Comparison of ENCODE assay signal across 11 cellular contexts in the genomic region with DNA sequence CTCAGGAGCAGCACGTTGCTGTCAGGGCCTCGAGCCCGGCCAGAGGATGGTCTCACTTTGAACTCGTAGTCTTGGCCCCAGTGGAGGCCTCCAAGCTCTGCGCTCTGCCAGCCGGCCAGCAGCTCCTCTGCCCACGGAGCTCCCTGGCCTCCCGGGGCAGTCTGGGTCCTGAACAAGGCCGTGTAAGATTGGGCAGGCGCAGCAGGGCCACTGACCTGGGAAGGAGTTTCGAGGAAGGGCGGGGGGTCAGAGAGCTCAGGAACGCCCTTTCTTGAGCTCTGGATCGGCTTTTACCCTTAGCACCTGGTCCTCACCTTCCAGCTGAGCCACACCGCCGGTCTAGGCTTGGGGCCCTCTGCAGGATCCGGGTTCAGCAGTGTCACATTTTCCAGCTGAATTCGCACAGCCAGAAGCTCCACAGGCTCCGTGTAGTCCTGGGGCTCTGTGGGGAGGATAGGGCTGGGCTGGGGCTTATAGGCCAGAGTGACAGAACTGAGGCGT. TPM values are rescaled to one million over a fixed set of nuclear protein-coding genes. Genes with fewer than 3 reads are reported as not detected.
DNase-seq lines count a peak whose midpoint lies in the region; ATAC-seq, FAIRE-seq and TF ChIP-seq lines count a peak whose summit lies in the region.
"Had no signal": no experiment of that assay in that cellular context is flagged by ENCODE, and none has a peak within 500 bp of the region (broad histone marks: within the 10 kb centered on the region; RNA-seq: fewer than 3 reads in every experiment).

No MANE protein-coding gene starts in this region.

- H3K27me3 ChIP-seq in endodermal cell (ENCODE audit: control insufficient read depth, insufficient read depth, low read length, poor library complexity, severe bottlenecking) (peaks cover 36% of the 10 kb centered on the region), gastrocnemius medialis (no peaks in the 10 kb centered on the region), colonic mucosa (no peaks in the 10 kb centered on the region)

- no peak for TF ChIP-seq POLR2A in gastrocnemius medialis (IDR thresholded peaks at IDR 0.05)

- no peaks in the 10 kb centered on the region for H3K9me3 ChIP-seq in endodermal cell (ENCODE audit: control insufficient read depth, low read length)
- H3K9me3 ChIP-seq in gastrocnemius medialis, result no peaks in the 10 kb centered on the region
- H3K9me3 ChIP-seq in colonic mucosa, result no peaks in the 10 kb centered on the region
- H3K9me3 ChIP-seq: thoracic aorta had no signal

- no peak for ATAC-seq in gastrocnemius medialis
- ATAC-seq: natural killer cell treated with Interleukin-12 subunit alpha and Interleukin-12 subunit beta and Interleukin-15 and Interleukin-18, amount 100 ng/mL, for 72 hours had no signal

- H3K9me3 Mint-ChIP-seq in endodermal cell, result no peaks in the 10 kb centered on the region
- H3K9me3 Mint-ChIP-seq: CD14-positive monocyte; natural killer cell treated with Interleukin-12 subunit alpha and Interleukin-12 subunit beta and Interleukin-15 and Interleukin-18, amount 100 ng/mL, for 72 hours had no signal

- 90 to 93% methylated on average over 6 to 20 of the region's 20 CpGs for WGBS in endodermal cell (ENCODE audit: insufficient coverage in 1 of 2, insufficient read length in 1 of 2), 2 experiments

- H3K27ac Mint-ChIP-seq in endodermal cell, result no peak overlapping the region
- H3K27ac Mint-ChIP-seq: natural killer cell treated with Interleukin-12 subunit alpha and Interleukin-12 subunit beta and Interleukin-15 and Interleukin-18, amount 100 ng/mL, for 72 hours had no signal

- intact Hi-C loops in gastrocnemius medialis (cut with DNase I; ENCODE audit: low total_unique reads), result no loop called here
- intact Hi-C loops in colonic mucosa (cut with DNase I), result no loop called here

- H3K36me3 Mint-ChIP-seq in endodermal cell (ENCODE audit: low read depth), result no peaks in the 10 kb centered on the region
- H3K36me3 Mint-ChIP-seq: CD14-positive monocyte; natural killer cell treated with Interleukin-12 subunit alpha and Interleukin-12 subunit beta and Interleukin-15 and Interleukin-18, amount 100 ng/mL, for 72 hours had no signal

- H3K4me3 ChIP-seq in endodermal cell (ENCODE audit: low read length), result no peak overlapping the region
- H3K4me3 ChIP-seq in gastrocnemius medialis, result peak overlapping the region; percentile 38 to 56 (median 43)
- H3K4me3 ChIP-seq in colonic mucosa, result no peak overlapping the region

- no peak for TF ChIP-seq CTCF in endodermal cell (conservative IDR thresholded peaks at IDR 0.05)
- TF ChIP-seq CTCF in gastrocnemius medialis (IDR thresholded peaks at IDR 0.05 in 4 of 5, conservative IDR thresholded peaks at IDR 0.05 in 1 of 5), result no peak
- no peak for TF ChIP-seq CTCF in colonic mucosa (IDR thresholded peaks at IDR 0.05)

- no peaks in the 10 kb centered on the region for H3K36me3 ChIP-seq in endodermal cell (ENCODE audit: control insufficient read depth, insufficient read depth, low read length)
- no peaks in the 10 kb centered on the region for H3K36me3 ChIP-seq in gastrocnemius medialis
- no peaks in the 10 kb centered on the region for H3K36me3 ChIP-seq in colonic mucosa
- H3K36me3 ChIP-seq: thoracic aorta had no signal

- FAIRE-seq in HTR-8/SVneo (lab: Jason Lieb, UNC), result no peak

- H3K27me3 Mint-ChIP-seq in endodermal cell (ENCODE audit: insufficient read depth), result peaks cover 44% of the 10 kb centered on the region

- in situ Hi-C loops in gastrocnemius medialis (cut with MboI; ENCODE audit: low sequenced_read_pairs in 4 of 4), result no loop called here

- H3K27ac ChIP-seq in endodermal cell (ENCODE audit: low read depth, low read length) (no peak overlapping the region), gastrocnemius medialis (peak overlapping the region; percentile 55 to 80 (median 73)), colonic mucosa (no peak overlapping the region)
- H3K27ac ChIP-seq: HL-60, thoracic aorta had no signal

- peaks cover 9% of the 10 kb centered on the region for H3K4me1 ChIP-seq in endodermal cell (ENCODE audit: control insufficient read depth, insufficient read depth, low read length)
- H3K4me1 ChIP-seq in gastrocnemius medialis, result peaks cover 12 to 30% of the 10 kb centered on the region in 2 donors
- no peaks in the 10 kb centered on the region for H3K4me1 ChIP-seq in colonic mucosa

- H3K4me3 Mint-ChIP-seq in endodermal cell, result no peak overlapping the region
- H3K4me3 Mint-ChIP-seq: CD14-positive monocyte; natural killer cell treated with Interleukin-12 subunit alpha and Interleukin-12 subunit beta and Interleukin-15 and Interleukin-18, amount 100 ng/mL, for 72 hours had no signal

- H3K4me1 Mint-ChIP-seq in endodermal cell, result peaks cover 19% of the 10 kb centered on the region

- no peak overlapping the region for H3K9ac ChIP-seq in endodermal cell (ENCODE audit: extremely low read depth, low read length, poor library complexity, severe bottlenecking)
- H3K9ac ChIP-seq in colonic mucosa (ENCODE audit: low read depth in 2 of 2, low read length in 2 of 2), result no peak overlapping the region

- DNase-seq in endodermal cell, result peak; percentile 38
- no peak for DNase-seq in gastrocnemius medialis
- no peak for DNase-seq in colonic mucosa
- DNase-seq in HTR-8/SVneo (ENCODE audit: insufficient read length, low spot score), result no peak
- DNase-seq: activated CD4-positive, alpha-beta T cell treated with anti-CD3 and anti-CD28 coated beads, Interleukin-2, amount 50 U/mL, for 4 hours; MM.1S had no signal

RNA-seq across cellular contexts. Expression of gene ROBO4, which starts 2.1 kb away (rescaled TPM):
- total RNA-seq in endodermal cell (under 1 TPM in 1 of 2 donors, not detected in 1; 0.59 TPM), gastrocnemius medialis (10 to 100 TPM in 3 of 4 donors, 1 to 10 TPM in 1; 7.6 to 18.7 (median 14.7) TPM), colonic mucosa (1 to 10 TPM; 4.0 to 5.0 TPM)
- polyA plus RNA-seq in endodermal cell (2013, experiment 1 of 2), result 0.04 TPM
- polyA plus RNA-seq in endodermal cell (2013, experiment 2 of 2), result not detected
- total RNA-seq: natural killer cell treated with Interleukin-12 subunit alpha and Interleukin-12 subunit beta and Interleukin-15 and Interleukin-18, amount 100 ng/mL, for 72 hours had no signal

RNA-seq across cellular contexts. Expression of gene HEPN1, which starts 23.5 kb away (rescaled TPM):
- total RNA-seq in endodermal cell (not detected), gastrocnemius medialis (not detected), colonic mucosa (not detected)
- not detected for polyA plus RNA-seq in endodermal cell (2013, experiment 1 of 2)
- polyA plus RNA-seq in endodermal cell (2013, experiment 2 of 2), result not detected
- total RNA-seq: natural killer cell treated with Interleukin-12 subunit alpha and Interleukin-12 subunit beta and Interleukin-15 and Interleukin-18, amount 100 ng/mL, for 72 hours had no signal
- polyA plus RNA-seq: CD14-positive monocyte had no signal

RNA-seq across cellular contexts. Expression of gene ROBO3, which starts 30.3 kb away (rescaled TPM):
- total RNA-seq in endodermal cell, result 10 to 100 TPM; 15.3 to 16.2 TPM
- 115 TPM for polyA plus RNA-seq in endodermal cell (2013, experiment 1 of 2)
- 77.1 TPM for polyA plus RNA-seq in endodermal cell (2013, experiment 2 of 2)
- 1 to 10 TPM in 2 of 4 donors, under 1 TPM in 2; 0.35 to 3.7 (median 1.3) TPM for total RNA-seq in gastrocnemius medialis
- 1 to 10 TPM; 7.8 to 8.0 TPM for total RNA-seq in colonic mucosa

RNA-seq across cellular contexts. Expression of gene HEPACAM, which starts 40.3 kb away (rescaled TPM):
- total RNA-seq in endodermal cell (not detected), gastrocnemius medialis (under 1 TPM in 2 of 4 donors, not detected in 2; 0.40 to 0.70 TPM), colonic mucosa (under 1 TPM; 0.08 to 0.12 TPM)
- polyA plus RNA-seq in endodermal cell (2013, experiment 1 of 2), result not detected
- polyA plus RNA-seq in endodermal cell (2013, experiment 2 of 2), result not detected
- total RNA-seq: glomerular endothelial cell; natural killer cell treated with Interleukin-12 subunit alpha and Interleukin-12 subunit beta and Interleukin-15 and Interleukin-18, amount 100 ng/mL, for 72 hours had no signal
- polyA plus RNA-seq: CD14-positive monocyte had no signal

RNA-seq across cellular contexts. Expression of gene CCDC15, which starts 58.5 kb away (rescaled TPM):
- 1 to 10 TPM; 3.3 TPM for total RNA-seq in endodermal cell
- 5.3 TPM for polyA plus RNA-seq in endodermal cell (2013, experiment 1 of 2)
- polyA plus RNA-seq in endodermal cell (2013, experiment 2 of 2), result 5.1 TPM
- under 1 TPM in 2 of 4 donors, not detected in 2; 0.10 to 0.16 TPM for total RNA-seq in gastrocnemius medialis
- total RNA-seq in colonic mucosa, result 1 to 10 TPM; 1.2 to 2.5 TPM

Comparison
In these comparisons a context has a peak if more than half of its experiments do, and no peak if none do; other contexts are left out.
1. H3K27ac ChIP-seq: peak in gastrocnemius medialis (4 of 4); none in endodermal cell (single experiment) and colonic mucosa (single experiment).
2. H3K4me3 ChIP-seq: peak in gastrocnemius medialis (4 of 4); none in endodermal cell (single experiment) and colonic mucosa (single experiment).